Comparison of ENCODE assay signal across 8 cellular contexts in the genomic region with DNA sequence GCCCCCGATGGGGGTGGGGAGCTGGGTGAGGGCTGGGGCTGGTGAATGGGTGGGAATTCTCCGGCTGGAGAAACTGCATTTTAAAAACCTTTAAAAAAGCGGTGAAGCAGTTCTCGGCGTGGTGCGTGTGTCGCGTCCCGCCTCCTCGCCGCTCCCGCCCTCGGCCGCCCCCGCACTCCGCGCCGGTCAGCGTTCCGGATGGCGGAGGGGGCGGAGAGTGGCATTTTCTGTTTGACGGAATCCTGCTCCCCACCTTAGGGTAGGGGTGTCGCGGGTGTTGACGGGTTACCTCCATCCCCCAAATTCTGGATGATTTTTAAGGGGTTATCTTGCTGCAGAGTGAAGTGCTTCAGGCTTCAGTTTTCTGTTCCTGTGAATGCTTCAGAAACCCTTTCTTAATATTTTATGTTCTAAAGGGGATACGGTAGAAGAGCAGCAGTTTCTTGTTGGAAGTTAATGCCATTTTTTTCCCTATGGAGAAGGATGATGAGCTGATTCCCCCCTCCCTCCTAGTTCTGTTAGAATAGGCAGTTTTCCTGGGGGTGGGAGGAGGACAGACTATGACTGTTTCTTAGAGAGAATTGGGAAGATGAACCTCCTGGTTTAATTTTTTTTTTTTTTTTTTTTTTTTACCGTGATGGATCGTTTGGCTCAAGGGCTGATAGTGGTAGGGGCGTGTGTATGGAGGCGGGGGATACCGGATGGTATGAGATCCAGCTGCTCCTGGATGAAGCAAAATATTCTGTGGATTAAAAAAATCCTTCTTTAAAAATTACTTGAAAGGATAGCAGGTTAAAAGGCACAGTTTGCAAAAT. TPM values are rescaled to one million over a fixed set of nuclear protein-coding genes. Genes with fewer than 3 reads are reported as not detected.
DNase-seq lines count a peak whose midpoint lies in the region; ATAC-seq and TF ChIP-seq lines count a peak whose summit lies in the region.

No MANE protein-coding gene starts in this region.

- H3K79me2 ChIP-seq in ACC112 (ENCODE audit: control insufficient read depth, insufficient read depth, low read length, unreplicated experiment) (peaks cover 56% of the 10 kb centered on the region), fibroblast of lung (ENCODE audit: control insufficient read depth, insufficient read depth, low read length) (peaks cover 52% of the 10 kb centered on the region)

- H3K9me3 ChIP-seq in fibroblast of lung (ENCODE audit: control insufficient read depth, insufficient read depth, low read depth, low read length) = no peaks in the 10 kb centered on the region

- H3K36me3 ChIP-seq in ACC112 (ENCODE audit: insufficient read depth, low read length) = no peaks in the 10 kb centered on the region
- H3K36me3 ChIP-seq in fibroblast of lung (ENCODE audit: control insufficient read depth, insufficient read depth, low read length) = no peaks in the 10 kb centered on the region

- H3K9ac ChIP-seq in fibroblast of lung (ENCODE audit: insufficient read depth, low read length) = peak overlapping the region; percentile 78

- peak overlapping the region; percentile 89 for H3K4me3 Mint-ChIP-seq in natural killer cell

- H3K4me3 ChIP-seq in ACC112 (ENCODE audit: low read depth, low read length) = peak overlapping the region; percentile 86
- H3K4me3 ChIP-seq in fibroblast of lung (replicated peaks in 1 of 4; ENCODE audit: control extremely low read depth in 1 of 4, insufficient read depth in 1 of 4, low read depth in 3 of 4, low read length in 4 of 4) = peak overlapping the region; percentile 70 to 81 (median 77)

- peak; percentile 48 for ATAC-seq in GM18520 (IDR thresholded peaks at IDR 0.05; ENCODE audit: unreplicated experiment)
- ATAC-seq in HG03025 (IDR thresholded peaks at IDR 0.05; ENCODE audit: low FRiP score, unreplicated experiment) = peak; percentile 60
- ATAC-seq in natural killer cell = peak; percentile 70 to 71 (median 71)

- peak overlapping the region; percentile 78 for H3K4me2 ChIP-seq in fibroblast of lung (ENCODE audit: extremely low read depth, insufficient read depth, low read length)

- H3K36me3 Mint-ChIP-seq in natural killer cell = no peaks in the 10 kb centered on the region

- no peaks in the 10 kb centered on the region for H4K20me1 ChIP-seq in fibroblast of lung (ENCODE audit: control insufficient read depth, extremely low read depth, insufficient read depth, low read length)

- H3K4me1 ChIP-seq in ACC112 (ENCODE audit: control insufficient read depth, insufficient read depth, low read length, unreplicated experiment) (peaks cover 16% of the 10 kb centered on the region), fibroblast of lung (ENCODE audit: control insufficient read depth, extremely low read depth, insufficient read depth, low read length) (no peaks in the 10 kb centered on the region)

- H2AFZ ChIP-seq in ACC112 (ENCODE audit: low read length, unreplicated experiment) (peak overlapping the region; percentile 99), fibroblast of lung (ENCODE audit: low read length) (peak overlapping the region; percentile 31)

- no peaks in the 10 kb centered on the region for H3K27me3 Mint-ChIP-seq in natural killer cell (ENCODE audit: low read depth in 2 of 2)

- no peak for TF ChIP-seq CTCF in fibroblast of lung (conservative IDR thresholded peaks at IDR 0.05 in 1 of 2, IDR thresholded peaks at IDR 0.05 in 1 of 2; ENCODE audit: low read depth in 1 of 2, low read length in 2 of 2)
- TF ChIP-seq CTCF in natural killer cell (IDR thresholded peaks at IDR 0.05) = no peak

- intact Hi-C loops in natural killer cell (cut with micrococcal nuclease) = no loop called here

- H3K4me1 Mint-ChIP-seq in natural killer cell = peaks cover 25 to 32% of the 10 kb centered on the region in 2 donors

- peak overlapping the region; percentile 64 for H3K27ac ChIP-seq in ACC112 (ENCODE audit: low read depth, low read length)
- peak overlapping the region; percentile 78 for H3K27ac ChIP-seq in fibroblast of lung (ENCODE audit: insufficient read depth, low read length)

- H3K27ac Mint-ChIP-seq in natural killer cell = peak overlapping the region; percentile 53 to 92

- no peaks in the 10 kb centered on the region for H3K9me3 Mint-ChIP-seq in natural killer cell

- DNase-seq in NCI-H510A treated with DMSO at 0.1 percent for 48 hours (lab: John Stamatoyannopoulos, UW) = peak; percentile 38
- DNase-seq in activated T-cell treated with anti-CD3 and anti-CD28 coated beads, Interleukin-2, amount 50 U/mL, for 48 hours = peak; percentile 68 to 75
- peak; percentile 17 to 43 for DNase-seq in fibroblast of lung (ENCODE audit: low read depth in 2 of 2)
- DNase-seq in natural killer cell = peak; percentile 32
- peak; percentile 51 for DNase-seq in superior temporal gyrus (ENCODE audit: extremely low spot score)

- H3K27me3 ChIP-seq in ACC112 (ENCODE audit: insufficient read depth, low read length) (no peaks in the 10 kb centered on the region), fibroblast of lung (ENCODE audit: control insufficient read depth, insufficient read depth, low read length) (no peaks in the 10 kb centered on the region)

RNA-seq across cellular contexts. Expression of gene ABI2, which starts 0.7 kb away (rescaled TPM):
- total RNA-seq in fibroblast of lung = 27.0 and 32.2 TPM in 2 replicates
- 60.8 and 60.9 TPM in 2 replicates for polyA plus RNA-seq in fibroblast of lung
- 49.0 and 50.3 TPM in 2 replicates for polyA plus RNA-seq in fibroblast of lung (2012)
- 45.5 and 91.7 TPM in 2 replicates for polyA minus RNA-seq in fibroblast of lung (ENCODE audit: low replicate concordance)
- total RNA-seq in natural killer cell = 10 to 100 TPM; 20.7 to 23.6 (median 21.0) TPM

Comparison
In these comparisons a context has a peak if more than half of its experiments do, and no peak if none do; other contexts are left out.
1. Peak in every context shown above with its lines: DNase-seq, ATAC-seq, H3K4me3 ChIP-seq and H3K27ac ChIP-seq.